ENCODE assay signal across 10 cellular contexts in genomic region chr19:29672319-29672932, GRCh38. TPM values are rescaled to one million over a fixed set of nuclear protein-coding genes. Genes with fewer than 3 reads are reported as not detected.
A peak's percentile ranks its signal among the peaks of the same experiment; 100 is the strongest.
DNase-seq lines count a peak whose midpoint lies in the region; ATAC-seq and TF ChIP-seq lines count a peak whose summit lies in the region.
"Had no signal": no experiment of that assay in that cellular context is flagged by ENCODE, and none has a peak within 500 bp of the region (broad histone marks: within the 10 kb centered on the region; RNA-seq: fewer than 3 reads in every experiment).

No MANE protein-coding gene starts in this region.

- H3K4me3 ChIP-seq in right lobe of liver (no peak overlapping the region), tibial nerve (peak overlapping the region in 1 of 4 donors; percentile 5)
- H3K4me3 ChIP-seq: tibial artery had no signal

- no peaks in the 10 kb centered on the region for H3K9me3 Mint-ChIP-seq in activated naive CD4-positive, alpha-beta T cell treated with anti-CD3 and anti-CD28 coated beads for 36 hours
- H3K9me3 Mint-ChIP-seq in activated CD8-positive, alpha-beta T cell treated with anti-CD3 and anti-CD28 coated beads, Interleukin-2, amount 10 ng/mL, durations not matched to agents 7 days and 5 days (ENCODE audit: insufficient read depth) = no peaks in the 10 kb centered on the region

- no peaks in the 10 kb centered on the region for H3K27me3 Mint-ChIP-seq in activated naive CD4-positive, alpha-beta T cell treated with anti-CD3 and anti-CD28 coated beads for 36 hours (ENCODE audit: low read depth)
- no peaks in the 10 kb centered on the region for H3K27me3 Mint-ChIP-seq in activated CD8-positive, alpha-beta T cell treated with anti-CD3 and anti-CD28 coated beads, Interleukin-2, amount 10 ng/mL, durations not matched to agents 7 days and 5 days (ENCODE audit: low read depth)

- H3K4me1 ChIP-seq in right lobe of liver (peaks cover 0 to 83% (median 34%) of the 10 kb centered on the region in 4 donors), tibial nerve (peaks cover 0 to 91% (median 65%) of the 10 kb centered on the region in 4 donors)

- H3K36me3 ChIP-seq in right lobe of liver (peaks cover 0 to 18% (median 9%) of the 10 kb centered on the region in 4 donors), tibial nerve (peaks cover 0 to 38% (median 12%) of the 10 kb centered on the region in 3 donors)

- H3K9me3 ChIP-seq in right lobe of liver (no peaks in the 10 kb centered on the region), tibial nerve (no peaks in the 10 kb centered on the region)
- H3K9me3 ChIP-seq: tibial artery had no signal

- TF ChIP-seq CTCF in right lobe of liver (IDR thresholded peaks at IDR 0.05) = no peak
- no peak for TF ChIP-seq CTCF in tibial nerve (IDR thresholded peaks at IDR 0.05)
- no peak for TF ChIP-seq CTCF in GM10248 (IDR thresholded peaks at IDR 0.05; ENCODE audit: control extremely low read depth, extremely low read depth, low read depth, missing control alignments)

- intact Hi-C loops in activated naive CD4-positive, alpha-beta T cell treated with anti-CD3 and anti-CD28 coated beads for 36 hours (cut with micrococcal nuclease) = loop anchor here (1.0 to 5.0 kb wide), 3 partner anchors 43 to 270 kb away; partner anchors contain the start of genes C19orf12 and URI1
- intact Hi-C loops in right lobe of liver (cut with DNase I) = loop anchor here (10.0 kb wide), 1 partner anchor 58 kb away; no protein-coding TSS in a partner anchor

- TF ChIP-seq EP300 in tibial nerve (IDR thresholded peaks at IDR 0.05) = no peak

- WGBS in right lobe of liver (ENCODE audit: insufficient coverage, low coverage, low lambda C conversion rate, missing lambda C conversion rate) = 76% methylated on average over 5 of the region's 8 CpGs
- 85 to 87% methylated on average over 8 of the region's 8 CpGs for WGBS in tibial nerve, 2 donors

- H3K27ac ChIP-seq in right lobe of liver (peak overlapping the region in 2 of 3 donors; percentile 34 to 60), tibial nerve (peak overlapping the region in 3 of 4 donors; percentile 44 to 88 (median 64))

- CTCF ChIA-PET in activated naive CD4-positive, alpha-beta T cell treated with anti-CD3 and anti-CD28 coated beads for 36 hours (lab: Charles Lee) = interaction anchor here (0.9 to 3.9 kb wide), 13 partner anchors 8 to 96 kb away, joined by 3 to 34 read pairs (median 7); partner anchors contain the start of gene C19orf12
- CTCF ChIA-PET in activated CD8-positive, alpha-beta T cell treated with anti-CD3 and anti-CD28 coated beads, Interleukin-2, amount 10 ng/mL, durations not matched to agents 7 days and 5 days (lab: Charles Lee) = interaction anchor here (0.9 to 4.8 kb wide), 13 partner anchors 7 to 173 kb away, joined by 3 to 97 read pairs (median 12); partner anchors contain the start of genes C19orf12, PLEKHF1 and POP4
- CTCF ChIA-PET in GM10248 (lab: Yijun Ruan, JAX) = interaction anchor here (0.8 to 5.5 kb wide), 16 partner anchors 9 to 185 kb away, joined by 3 to 51 read pairs (median 6); partner anchors contain the start of genes C19orf12 and POP4

- H3K36me3 Mint-ChIP-seq in activated naive CD4-positive, alpha-beta T cell treated with anti-CD3 and anti-CD28 coated beads for 36 hours (ENCODE audit: low read depth) = peaks cover 48% of the 10 kb centered on the region
- peaks cover 85% of the 10 kb centered on the region for H3K36me3 Mint-ChIP-seq in activated CD8-positive, alpha-beta T cell treated with anti-CD3 and anti-CD28 coated beads, Interleukin-2, amount 10 ng/mL, durations not matched to agents 7 days and 5 days (ENCODE audit: low read depth)

- POLR2A ChIA-PET in activated CD8-positive, alpha-beta T cell treated with anti-CD3 and anti-CD28 coated beads, Interleukin-2, amount 10 ng/mL, durations not matched to agents 7 days and 5 days (lab: Charles Lee) = interaction anchor here (0.8 to 3.6 kb wide), 8 partner anchors 9 to 66 kb away, joined by 3 to 45 read pairs (median 10); partner anchors contain the start of genes C19orf12 and POP4
- POLR2A ChIA-PET in GM10248 (lab: Yijun Ruan, JAX) = interaction anchor here (1.2 kb wide), 1 partner anchor 42 kb away, joined by 4 read pairs; the partner anchor contains the start of gene C19orf12

- H3K4me3 Mint-ChIP-seq in activated naive CD4-positive, alpha-beta T cell treated with anti-CD3 and anti-CD28 coated beads for 36 hours = peak overlapping the region; percentile 69
- H3K4me3 Mint-ChIP-seq in activated CD8-positive, alpha-beta T cell treated with anti-CD3 and anti-CD28 coated beads, Interleukin-2, amount 10 ng/mL, durations not matched to agents 7 days and 5 days = peak overlapping the region; percentile 58

- peak; percentile 36 for DNase-seq in activated naive CD4-positive, alpha-beta T cell treated with anti-CD3 and anti-CD28 coated beads for 36 hours
- DNase-seq in activated naive CD4-positive, alpha-beta T cell treated with anti-CD3 and anti-CD28 coated beads, Interleukin-2, amount 50 U/mL, for 16 hours = no peak
- DNase-seq in activated CD8-positive, alpha-beta T cell treated with anti-CD3 and anti-CD28 coated beads, Interleukin-2, amount 10 ng/mL, durations not matched to agents 7 days and 5 days = no peak
- DNase-seq in right lobe of liver = peak in 1 of 3 donors; percentile 42
- no peak for DNase-seq in tibial nerve (ENCODE audit: low spot score in 2 of 2)
- DNase-seq in DMS153 (lab: John Stamatoyannopoulos, UW) = no peak
- no peak for DNase-seq in stimulated activated CD8-positive, alpha-beta memory T cell treated with anti-CD3 and anti-CD28 coated beads, Interleukin-4, amount 100 ng/mL, for 48 hours
- DNase-seq in GM10248 (ENCODE audit: extremely low spot score) = no peak
- DNase-seq: NCI-H187 treated with DMSO at 0.1 percent for 48 hours had no signal

- peak overlapping the region; percentile 96 for H3K27ac Mint-ChIP-seq in activated naive CD4-positive, alpha-beta T cell treated with anti-CD3 and anti-CD28 coated beads for 36 hours
- H3K27ac Mint-ChIP-seq in activated CD8-positive, alpha-beta T cell treated with anti-CD3 and anti-CD28 coated beads, Interleukin-2, amount 10 ng/mL, durations not matched to agents 7 days and 5 days = peak overlapping the region; percentile 87

- H3K4me1 Mint-ChIP-seq in activated naive CD4-positive, alpha-beta T cell treated with anti-CD3 and anti-CD28 coated beads for 36 hours (ENCODE audit: low read depth) = peaks cover 93% of the 10 kb centered on the region
- peaks cover 93% of the 10 kb centered on the region for H3K4me1 Mint-ChIP-seq in activated CD8-positive, alpha-beta T cell treated with anti-CD3 and anti-CD28 coated beads, Interleukin-2, amount 10 ng/mL, durations not matched to agents 7 days and 5 days (ENCODE audit: low read depth)

- H3K27me3 ChIP-seq in right lobe of liver (no peaks in the 10 kb centered on the region), tibial nerve (no peaks in the 10 kb centered on the region)
- H3K27me3 ChIP-seq: tibial artery had no signal

- TF ChIP-seq POLR2A in right lobe of liver (IDR thresholded peaks at IDR 0.05) (no peak), tibial nerve (IDR thresholded peaks at IDR 0.05) (no peak)

- ATAC-seq in activated CD8-positive, alpha-beta T cell treated with anti-CD3 and anti-CD28 coated beads, Interleukin-2, amount 10 ng/mL, durations not matched to agents 7 days and 5 days = no peak
- ATAC-seq in right lobe of liver = no peak

RNA-seq across cellular contexts. Expression of gene PLEKHF1, which starts 7.2 kb away (rescaled TPM):
- 10 to 100 TPM; 20.7 to 21.0 TPM for total RNA-seq in activated naive CD4-positive, alpha-beta T cell treated with anti-CD3 and anti-CD28 coated beads for 36 hours
- 10 to 100 TPM; 46.0 to 47.7 TPM for total RNA-seq in activated CD8-positive, alpha-beta T cell treated with anti-CD3 and anti-CD28 coated beads, Interleukin-2, amount 10 ng/mL, durations not matched to agents 7 days and 5 days
- total RNA-seq in right lobe of liver (10 to 100 TPM in 2 of 6 experiments, 1 to 10 TPM in 4; 5.6 to 13.8 (median 9.8) TPM), tibial nerve (100 to 1,000 TPM in 2 of 4 donors, 10 to 100 TPM in 2; 52.2 to 119 (median 89.0) TPM)

RNA-seq across cellular contexts. Expression of gene C19orf12, which starts 42.6 kb away (rescaled TPM):
- 10 to 100 TPM; 21.6 to 24.3 TPM for total RNA-seq in activated naive CD4-positive, alpha-beta T cell treated with anti-CD3 and anti-CD28 coated beads for 36 hours
- total RNA-seq in activated CD8-positive, alpha-beta T cell treated with anti-CD3 and anti-CD28 coated beads, Interleukin-2, amount 10 ng/mL, durations not matched to agents 7 days and 5 days = 10 to 100 TPM; 38.7 to 41.0 TPM
- total RNA-seq in right lobe of liver = 10 to 100 TPM; 35.2 to 62.8 (median 52.4) TPM
- 10 to 100 TPM; 52.5 to 71.6 (median 56.7) TPM for total RNA-seq in tibial nerve
